In genomic region chr11:125164422-125165110, GRCh38 we compare ENCODE assay signal across 1 cellular context.
A peak's percentile ranks its signal among the peaks of the same experiment; 100 is the strongest.
TF ChIP-seq lines count a peak whose summit lies in the region.

TSS of gene PKNOX2 (plus strand) at chr11:125164751. CDS start at chr11:125351306, 186,555 bp downstream.

TF ChIP-seq in HEK293, 187 proteins besides CTCF, POLR2A, EP300 and RAD21 (continued from another document and continues in another):
- TF ChIP-seq, protein P1, sequence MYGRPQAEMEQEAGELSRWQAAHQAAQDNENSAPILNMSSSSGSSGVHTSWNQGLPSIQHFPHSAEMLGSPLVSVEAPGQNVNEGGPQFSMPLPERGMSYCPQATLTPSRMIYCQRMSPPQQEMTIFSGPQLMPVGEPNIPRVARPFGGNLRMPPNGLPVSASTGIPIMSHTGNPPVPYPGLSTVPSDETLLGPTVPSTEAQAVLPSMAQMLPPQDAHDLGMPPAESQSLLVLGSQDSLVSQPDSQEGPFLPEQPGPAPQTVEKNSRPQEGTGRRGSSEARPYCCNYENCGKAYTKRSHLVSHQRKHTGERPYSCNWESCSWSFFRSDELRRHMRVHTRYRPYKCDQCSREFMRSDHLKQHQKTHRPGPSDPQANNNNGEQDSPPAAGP (tag by site-specific recombination; IDR thresholded peaks at IDR 0.05), result peak; percentile 46; the same call in 1 of the 2 replicates
- no peak for TF ChIP-seq ZBTB21 (tag by site-specific recombination; IDR thresholded peaks at IDR 0.05)
- TF ChIP-seq, protein P2, sequence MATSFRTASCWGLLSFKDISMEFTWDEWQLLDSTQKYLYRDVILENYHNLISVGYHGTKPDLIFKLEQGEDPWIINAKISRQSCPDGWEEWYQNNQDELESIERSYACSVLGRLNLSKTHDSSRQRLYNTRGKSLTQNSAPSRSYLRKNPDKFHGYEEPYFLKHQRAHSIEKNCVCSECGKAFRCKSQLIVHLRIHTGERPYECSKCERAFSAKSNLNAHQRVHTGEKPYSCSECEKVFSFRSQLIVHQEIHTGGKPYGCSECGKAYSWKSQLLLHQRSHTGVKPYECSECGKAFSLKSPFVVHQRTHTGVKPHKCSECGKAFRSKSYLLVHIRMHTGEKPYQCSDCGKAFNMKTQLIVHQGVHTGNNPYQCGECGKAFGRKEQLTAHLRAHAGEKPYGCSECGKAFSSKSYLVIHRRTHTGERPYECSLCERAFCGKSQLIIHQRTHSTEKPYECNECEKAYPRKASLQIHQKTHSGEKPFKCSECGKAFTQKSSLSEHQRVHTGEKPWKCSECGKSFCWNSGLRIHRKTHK (tag by site-specific recombination; IDR thresholded peaks at IDR 0.05), result no peak
- TF ChIP-seq, protein P3, sequence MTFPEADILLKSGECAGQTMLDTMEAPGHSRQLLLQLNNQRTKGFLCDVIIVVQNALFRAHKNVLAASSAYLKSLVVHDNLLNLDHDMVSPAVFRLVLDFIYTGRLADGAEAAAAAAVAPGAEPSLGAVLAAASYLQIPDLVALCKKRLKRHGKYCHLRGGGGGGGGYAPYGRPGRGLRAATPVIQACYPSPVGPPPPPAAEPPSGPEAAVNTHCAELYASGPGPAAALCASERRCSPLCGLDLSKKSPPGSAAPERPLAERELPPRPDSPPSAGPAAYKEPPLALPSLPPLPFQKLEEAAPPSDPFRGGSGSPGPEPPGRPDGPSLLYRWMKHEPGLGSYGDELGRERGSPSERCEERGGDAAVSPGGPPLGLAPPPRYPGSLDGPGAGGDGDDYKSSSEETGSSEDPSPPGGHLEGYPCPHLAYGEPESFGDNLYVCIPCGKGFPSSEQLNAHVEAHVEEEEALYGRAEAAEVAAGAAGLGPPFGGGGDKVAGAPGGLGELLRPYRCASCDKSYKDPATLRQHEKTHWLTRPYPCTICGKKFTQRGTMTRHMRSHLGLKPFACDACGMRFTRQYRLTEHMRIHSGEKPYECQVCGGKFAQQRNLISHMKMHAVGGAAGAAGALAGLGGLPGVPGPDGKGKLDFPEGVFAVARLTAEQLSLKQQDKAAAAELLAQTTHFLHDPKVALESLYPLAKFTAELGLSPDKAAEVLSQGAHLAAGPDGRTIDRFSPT (tag by site-specific recombination; IDR thresholded peaks at IDR 0.05), result no peak
- TF ChIP-seq GLI4 (tag by site-specific recombination; IDR thresholded peaks at IDR 0.05), result no peak
- TF ChIP-seq, protein P4, sequence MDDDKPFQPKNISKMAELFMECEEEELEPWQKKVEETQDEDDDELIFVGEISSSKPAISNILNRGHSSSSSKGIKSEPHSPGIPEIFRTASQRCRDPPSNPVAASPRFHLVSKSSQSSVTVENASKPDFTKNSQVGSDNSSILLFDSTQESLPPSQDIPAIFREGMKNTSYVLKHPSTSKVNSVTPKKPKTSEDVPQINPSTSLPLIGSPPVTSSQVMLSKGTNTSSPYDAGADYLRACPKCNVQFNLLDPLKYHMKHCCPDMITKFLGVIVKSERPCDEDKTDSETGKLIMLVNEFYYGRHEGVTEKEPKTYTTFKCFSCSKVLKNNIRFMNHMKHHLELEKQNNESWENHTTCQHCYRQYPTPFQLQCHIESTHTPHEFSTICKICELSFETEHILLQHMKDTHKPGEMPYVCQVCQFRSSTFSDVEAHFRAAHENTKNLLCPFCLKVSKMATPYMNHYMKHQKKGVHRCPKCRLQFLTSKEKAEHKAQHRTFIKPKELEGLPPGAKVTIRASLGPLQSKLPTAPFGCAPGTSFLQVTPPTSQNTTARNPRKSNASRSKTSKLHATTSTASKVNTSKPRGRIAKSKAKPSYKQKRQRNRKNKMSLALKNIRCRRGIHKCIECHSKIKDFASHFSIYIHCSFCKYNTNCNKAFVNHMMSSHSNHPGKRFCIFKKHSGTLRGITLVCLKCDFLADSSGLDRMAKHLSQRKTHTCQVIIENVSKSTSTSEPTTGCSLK (tag by site-specific recombination; IDR thresholded peaks at IDR 0.05), result no peak
- TF ChIP-seq ZEB2 (tag by site-specific recombination; IDR thresholded peaks at IDR 0.05), result peak; percentile 40; the same call in 1 of the 2 replicates
- no peak for TF ChIP-seq AEBP2 (tag by site-specific recombination; IDR thresholded peaks at IDR 0.05; ENCODE audit: borderline replicate concordance)
- no peak for TF ChIP-seq GLI2 (tag by site-specific recombination; IDR thresholded peaks at IDR 0.05; ENCODE audit: borderline replicate concordance, low read depth)
- peak; percentile 31; the same call in 1 of the 2 replicates for TF ChIP-seq PRDM1 (tag by site-specific recombination; IDR thresholded peaks at IDR 0.05)
- no peak for TF ChIP-seq ZNF768 (tag by site-specific recombination; IDR thresholded peaks at IDR 0.05)
- no peak for TF ChIP-seq ZNF23 (tag by site-specific recombination; IDR thresholded peaks at IDR 0.05; ENCODE audit: borderline replicate concordance)
- no peak for TF ChIP-seq ZNF791 (tag by site-specific recombination; IDR thresholded peaks at IDR 0.05)
- TF ChIP-seq, protein P5, sequence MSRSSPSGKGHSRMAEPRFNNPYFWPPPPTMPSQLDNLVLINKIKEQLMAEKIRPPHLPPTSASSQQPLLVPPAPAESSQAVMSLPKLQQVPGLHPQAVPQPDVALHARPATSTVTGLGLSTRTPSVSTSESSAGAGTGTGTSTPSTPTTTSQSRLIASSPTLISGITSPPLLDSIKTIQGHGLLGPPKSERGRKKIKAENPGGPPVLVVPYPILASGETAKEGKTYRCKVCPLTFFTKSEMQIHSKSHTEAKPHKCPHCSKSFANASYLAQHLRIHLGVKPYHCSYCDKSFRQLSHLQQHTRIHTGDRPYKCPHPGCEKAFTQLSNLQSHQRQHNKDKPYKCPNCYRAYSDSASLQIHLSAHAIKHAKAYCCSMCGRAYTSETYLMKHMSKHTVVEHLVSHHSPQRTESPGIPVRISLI (tag by site-specific recombination; IDR thresholded peaks at IDR 0.05), result no peak
- TF ChIP-seq, protein P6, sequence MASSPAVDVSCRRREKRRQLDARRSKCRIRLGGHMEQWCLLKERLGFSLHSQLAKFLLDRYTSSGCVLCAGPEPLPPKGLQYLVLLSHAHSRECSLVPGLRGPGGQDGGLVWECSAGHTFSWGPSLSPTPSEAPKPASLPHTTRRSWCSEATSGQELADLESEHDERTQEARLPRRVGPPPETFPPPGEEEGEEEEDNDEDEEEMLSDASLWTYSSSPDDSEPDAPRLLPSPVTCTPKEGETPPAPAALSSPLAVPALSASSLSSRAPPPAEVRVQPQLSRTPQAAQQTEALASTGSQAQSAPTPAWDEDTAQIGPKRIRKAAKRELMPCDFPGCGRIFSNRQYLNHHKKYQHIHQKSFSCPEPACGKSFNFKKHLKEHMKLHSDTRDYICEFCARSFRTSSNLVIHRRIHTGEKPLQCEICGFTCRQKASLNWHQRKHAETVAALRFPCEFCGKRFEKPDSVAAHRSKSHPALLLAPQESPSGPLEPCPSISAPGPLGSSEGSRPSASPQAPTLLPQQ (tag by site-specific recombination; IDR thresholded peaks at IDR 0.05), result peak; percentile 90; the same call in 1 of the 2 replicates
- no peak for TF ChIP-seq ZBTB11 (tag by site-specific recombination; conservative IDR thresholded peaks at IDR 0.05; ENCODE audit: low read depth)
- TF ChIP-seq SCRT1 (tag by site-specific recombination; IDR thresholded peaks at IDR 0.05; ENCODE audit: borderline replicate concordance), result no peak
- no peak; the same call in none of the 2 replicates for TF ChIP-seq GLIS2 (tag by site-specific recombination; IDR thresholded peaks at IDR 0.05)
- no peak for TF ChIP-seq ELK4 (IDR thresholded peaks at IDR 0.05; ENCODE audit: borderline replicate concordance, low read depth, low read length)
- TF ChIP-seq ZNF366 (tag by site-specific recombination; conservative IDR thresholded peaks at IDR 0.05), result peak; percentile 47; the same call in 1 of the 2 replicates
- no peak for TF ChIP-seq ZBTB1 (tag by site-specific recombination; IDR thresholded peaks at IDR 0.05)
- no peak for TF ChIP-seq HOXC10 (CRISPR knock-in tag; IDR thresholded peaks at IDR 0.05)
- TF ChIP-seq MZF1 (tag by site-specific recombination; IDR thresholded peaks at IDR 0.05; ENCODE audit: borderline replicate concordance), result no peak
- TF ChIP-seq ZNF48 (tag by site-specific recombination; IDR thresholded peaks at IDR 0.05), result no peak
- TF ChIP-seq ZNF18 (tag by site-specific recombination; IDR thresholded peaks at IDR 0.05), result no peak
- TF ChIP-seq ZNF792 (tag by site-specific recombination; IDR thresholded peaks at IDR 0.05), result no peak
- TF ChIP-seq ZNF514 (tag by site-specific recombination; IDR thresholded peaks at IDR 0.05), result no peak
- TF ChIP-seq ZNF549 (tag by site-specific recombination; IDR thresholded peaks at IDR 0.05), result no peak
- no peak for TF ChIP-seq KLF8 (tag by site-specific recombination; IDR thresholded peaks at IDR 0.05)
- TF ChIP-seq KLF7 (tag by site-specific recombination; IDR thresholded peaks at IDR 0.05; ENCODE audit: borderline replicate concordance), result no peak
- no peak for TF ChIP-seq ZNF585B (tag by site-specific recombination; IDR thresholded peaks at IDR 0.05)
- TF ChIP-seq, protein P7, sequence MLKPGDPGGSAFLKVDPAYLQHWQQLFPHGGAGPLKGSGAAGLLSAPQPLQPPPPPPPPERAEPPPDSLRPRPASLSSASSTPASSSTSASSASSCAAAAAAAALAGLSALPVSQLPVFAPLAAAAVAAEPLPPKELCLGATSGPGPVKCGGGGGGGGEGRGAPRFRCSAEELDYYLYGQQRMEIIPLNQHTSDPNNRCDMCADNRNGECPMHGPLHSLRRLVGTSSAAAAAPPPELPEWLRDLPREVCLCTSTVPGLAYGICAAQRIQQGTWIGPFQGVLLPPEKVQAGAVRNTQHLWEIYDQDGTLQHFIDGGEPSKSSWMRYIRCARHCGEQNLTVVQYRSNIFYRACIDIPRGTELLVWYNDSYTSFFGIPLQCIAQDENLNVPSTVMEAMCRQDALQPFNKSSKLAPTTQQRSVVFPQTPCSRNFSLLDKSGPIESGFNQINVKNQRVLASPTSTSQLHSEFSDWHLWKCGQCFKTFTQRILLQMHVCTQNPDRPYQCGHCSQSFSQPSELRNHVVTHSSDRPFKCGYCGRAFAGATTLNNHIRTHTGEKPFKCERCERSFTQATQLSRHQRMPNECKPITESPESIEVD (tag by site-specific recombination; IDR thresholded peaks at IDR 0.05), result no peak
- TF ChIP-seq PRDM4 (tag by site-specific recombination; IDR thresholded peaks at IDR 0.05), result no peak
- TF ChIP-seq ZNF423 (tag by site-specific recombination; IDR thresholded peaks at IDR 0.05), result no peak
